Comparison of ENCODE assay signal across 1 cellular context in the genomic region with DNA sequence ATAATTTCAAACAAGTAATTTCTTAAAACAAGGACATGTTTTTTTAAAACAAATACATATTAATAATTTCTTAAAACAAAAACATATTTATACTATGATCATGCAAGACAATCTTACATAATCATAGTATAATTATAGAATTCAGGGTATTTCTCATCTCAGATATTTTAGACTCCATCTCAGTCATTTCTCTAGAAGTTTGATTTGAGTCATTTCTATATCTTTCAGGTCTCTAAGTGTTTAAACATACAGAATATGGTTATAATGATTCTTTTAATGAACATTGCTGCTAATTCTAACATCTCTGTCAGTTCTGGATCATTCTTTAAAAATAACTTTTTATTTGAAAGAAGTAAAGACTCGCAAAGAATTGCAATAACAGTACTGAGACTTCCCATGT.
TF ChIP-seq lines count a peak whose summit lies in the region.

No MANE protein-coding gene starts in this region.

TF ChIP-seq in GM12878, 131 proteins besides CTCF, POLR2A, EP300 and RAD21 (continued from another document):
- TF ChIP-seq CREB1 (IDR thresholded peaks at IDR 0.05; ENCODE audit: low read depth) (no peak), CREM (IDR thresholded peaks at IDR 0.05; ENCODE audit: low read depth) (no peak; the same call in 1 of the 2 replicates), BMI1 (IDR thresholded peaks at IDR 0.05; ENCODE audit: borderline replicate concordance) (no peak), NR2C1 (IDR thresholded peaks at IDR 0.05) (no peak), FOXM1 (IDR thresholded peaks at IDR 0.05; ENCODE audit: low read depth, low read length) (peak; percentile 64; the same call in 1 of the 2 replicates), TARDBP (IDR thresholded peaks at IDR 0.05; ENCODE audit: borderline replicate concordance) (no peak), ATF2 (IDR thresholded peaks at IDR 0.05; ENCODE audit: low read length) (peak; percentile 60), MYB (IDR thresholded peaks at IDR 0.05; ENCODE audit: borderline replicate concordance, low read depth, low read length) (no peak), WRNIP1 (IDR thresholded peaks at IDR 0.05; ENCODE audit: borderline replicate concordance, low read depth, low read length) (no peak), SMC3 (IDR thresholded peaks at IDR 0.05; ENCODE audit: borderline replicate concordance, low read length) (no peak), JUNB (IDR thresholded peaks at IDR 0.05) (peak; percentile 94)
- TF ChIP-seq, protein P1, sequence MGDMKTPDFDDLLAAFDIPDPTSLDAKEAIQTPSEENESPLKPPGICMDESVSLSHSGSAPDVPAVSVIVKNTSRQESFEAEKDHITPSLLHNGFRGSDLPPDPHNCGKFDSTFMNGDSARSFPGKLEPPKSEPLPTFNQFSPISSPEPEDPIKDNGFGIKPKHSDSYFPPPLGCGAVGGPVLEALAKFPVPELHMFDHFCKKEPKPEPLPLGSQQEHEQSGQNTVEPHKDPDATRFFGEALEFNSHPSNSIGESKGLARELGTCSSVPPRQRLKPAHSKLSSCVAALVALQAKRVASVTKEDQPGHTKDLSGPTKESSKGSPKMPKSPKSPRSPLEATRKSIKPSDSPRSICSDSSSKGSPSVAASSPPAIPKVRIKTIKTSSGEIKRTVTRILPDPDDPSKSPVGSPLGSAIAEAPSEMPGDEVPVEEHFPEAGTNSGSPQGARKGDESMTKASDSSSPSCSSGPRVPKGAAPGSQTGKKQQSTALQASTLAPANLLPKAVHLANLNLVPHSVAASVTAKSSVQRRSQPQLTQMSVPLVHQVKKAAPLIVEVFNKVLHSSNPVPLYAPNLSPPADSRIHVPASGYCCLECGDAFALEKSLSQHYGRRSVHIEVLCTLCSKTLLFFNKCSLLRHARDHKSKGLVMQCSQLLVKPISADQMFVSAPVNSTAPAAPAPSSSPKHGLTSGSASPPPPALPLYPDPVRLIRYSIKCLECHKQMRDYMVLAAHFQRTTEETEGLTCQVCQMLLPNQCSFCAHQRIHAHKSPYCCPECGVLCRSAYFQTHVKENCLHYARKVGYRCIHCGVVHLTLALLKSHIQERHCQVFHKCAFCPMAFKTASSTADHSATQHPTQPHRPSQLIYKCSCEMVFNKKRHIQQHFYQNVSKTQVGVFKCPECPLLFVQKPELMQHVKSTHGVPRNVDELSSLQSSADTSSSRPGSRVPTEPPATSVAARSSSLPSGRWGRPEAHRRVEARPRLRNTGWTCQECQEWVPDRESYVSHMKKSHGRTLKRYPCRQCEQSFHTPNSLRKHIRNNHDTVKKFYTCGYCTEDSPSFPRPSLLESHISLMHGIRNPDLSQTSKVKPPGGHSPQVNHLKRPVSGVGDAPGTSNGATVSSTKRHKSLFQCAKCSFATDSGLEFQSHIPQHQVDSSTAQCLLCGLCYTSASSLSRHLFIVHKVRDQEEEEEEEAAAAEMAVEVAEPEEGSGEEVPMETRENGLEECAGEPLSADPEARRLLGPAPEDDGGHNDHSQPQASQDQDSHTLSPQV (IDR thresholded peaks at IDR 0.05) = no peak
- TF ChIP-seq, protein P2, sequence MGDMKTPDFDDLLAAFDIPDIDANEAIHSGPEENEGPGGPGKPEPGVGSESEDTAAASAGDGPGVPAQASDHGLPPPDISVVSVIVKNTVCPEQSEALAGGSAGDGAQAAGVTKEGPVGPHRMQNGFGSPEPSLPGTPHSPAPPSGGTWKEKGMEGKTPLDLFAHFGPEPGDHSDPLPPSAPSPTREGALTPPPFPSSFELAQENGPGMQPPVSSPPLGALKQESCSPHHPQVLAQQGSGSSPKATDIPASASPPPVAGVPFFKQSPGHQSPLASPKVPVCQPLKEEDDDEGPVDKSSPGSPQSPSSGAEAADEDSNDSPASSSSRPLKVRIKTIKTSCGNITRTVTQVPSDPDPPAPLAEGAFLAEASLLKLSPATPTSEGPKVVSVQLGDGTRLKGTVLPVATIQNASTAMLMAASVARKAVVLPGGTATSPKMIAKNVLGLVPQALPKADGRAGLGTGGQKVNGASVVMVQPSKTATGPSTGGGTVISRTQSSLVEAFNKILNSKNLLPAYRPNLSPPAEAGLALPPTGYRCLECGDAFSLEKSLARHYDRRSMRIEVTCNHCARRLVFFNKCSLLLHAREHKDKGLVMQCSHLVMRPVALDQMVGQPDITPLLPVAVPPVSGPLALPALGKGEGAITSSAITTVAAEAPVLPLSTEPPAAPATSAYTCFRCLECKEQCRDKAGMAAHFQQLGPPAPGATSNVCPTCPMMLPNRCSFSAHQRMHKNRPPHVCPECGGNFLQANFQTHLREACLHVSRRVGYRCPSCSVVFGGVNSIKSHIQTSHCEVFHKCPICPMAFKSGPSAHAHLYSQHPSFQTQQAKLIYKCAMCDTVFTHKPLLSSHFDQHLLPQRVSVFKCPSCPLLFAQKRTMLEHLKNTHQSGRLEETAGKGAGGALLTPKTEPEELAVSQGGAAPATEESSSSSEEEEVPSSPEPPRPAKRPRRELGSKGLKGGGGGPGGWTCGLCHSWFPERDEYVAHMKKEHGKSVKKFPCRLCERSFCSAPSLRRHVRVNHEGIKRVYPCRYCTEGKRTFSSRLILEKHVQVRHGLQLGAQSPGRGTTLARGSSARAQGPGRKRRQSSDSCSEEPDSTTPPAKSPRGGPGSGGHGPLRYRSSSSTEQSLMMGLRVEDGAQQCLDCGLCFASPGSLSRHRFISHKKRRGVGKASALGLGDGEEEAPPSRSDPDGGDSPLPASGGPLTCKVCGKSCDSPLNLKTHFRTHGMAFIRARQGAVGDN (IDR thresholded peaks at IDR 0.05) = no peak
